2 cellular contexts compared by ENCODE assay signal in the genomic region with DNA sequence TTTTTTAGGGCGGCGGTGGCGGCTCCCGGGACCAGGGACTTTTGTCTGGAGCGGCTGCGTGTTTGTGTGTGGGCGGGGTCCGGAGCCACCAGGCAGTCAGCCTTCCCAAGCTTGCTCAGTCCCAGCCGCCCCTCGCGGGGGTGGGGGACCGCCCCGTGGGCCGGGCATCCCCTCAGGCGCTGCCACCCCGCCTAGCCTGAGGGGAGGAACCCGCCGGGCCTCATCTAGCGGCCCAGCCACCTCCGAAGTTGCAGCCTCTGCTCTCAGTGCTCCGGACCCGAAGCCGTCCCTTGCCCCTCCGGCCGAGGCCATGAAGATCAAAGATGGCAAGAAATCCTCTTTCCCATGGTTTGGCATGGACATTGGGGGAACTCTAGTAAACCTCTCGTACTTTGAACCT.
TF ChIP-seq lines count a peak whose summit lies in the region.

No MANE protein-coding gene starts in this region.

TF ChIP-seq in SK-N-SH, 30 proteins besides CTCF, POLR2A, EP300 and RAD21 (continued from another document):
- TF ChIP-seq, protein P1, sequence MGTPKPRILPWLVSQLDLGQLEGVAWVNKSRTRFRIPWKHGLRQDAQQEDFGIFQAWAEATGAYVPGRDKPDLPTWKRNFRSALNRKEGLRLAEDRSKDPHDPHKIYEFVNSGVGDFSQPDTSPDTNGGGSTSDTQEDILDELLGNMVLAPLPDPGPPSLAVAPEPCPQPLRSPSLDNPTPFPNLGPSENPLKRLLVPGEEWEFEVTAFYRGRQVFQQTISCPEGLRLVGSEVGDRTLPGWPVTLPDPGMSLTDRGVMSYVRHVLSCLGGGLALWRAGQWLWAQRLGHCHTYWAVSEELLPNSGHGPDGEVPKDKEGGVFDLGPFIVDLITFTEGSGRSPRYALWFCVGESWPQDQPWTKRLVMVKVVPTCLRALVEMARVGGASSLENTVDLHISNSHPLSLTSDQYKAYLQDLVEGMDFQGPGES (IDR thresholded peaks at IDR 0.05; ENCODE audit: low read depth, low read length) = no peak
- TF ChIP-seq ZBTB33 (IDR thresholded peaks at IDR 0.05; ENCODE audit: borderline replicate concordance, low read depth) = no peak

TF ChIP-seq in SK-N-SH treated with all-trans-retinoic acid at 6 μM for 48 hours, 23 proteins besides CTCF, POLR2A, EP300 and RAD21 (continued from another document):
- no peak for TF ChIP-seq TCF4 (CRISPR knock-in tag; IDR thresholded peaks at IDR 0.05; ENCODE audit: borderline replicate concordance)
- TF ChIP-seq ESRRG (CRISPR knock-in tag; IDR thresholded peaks at IDR 0.05) = no peak
- TF ChIP-seq ZC3H10 (CRISPR knock-in tag; IDR thresholded peaks at IDR 0.05) = no peak
- no peak for TF ChIP-seq ZNF8 (CRISPR knock-in tag; IDR thresholded peaks at IDR 0.05)
- no peak for TF ChIP-seq GLIS3 (CRISPR knock-in tag; IDR thresholded peaks at IDR 0.05)
- TF ChIP-seq, protein P2, sequence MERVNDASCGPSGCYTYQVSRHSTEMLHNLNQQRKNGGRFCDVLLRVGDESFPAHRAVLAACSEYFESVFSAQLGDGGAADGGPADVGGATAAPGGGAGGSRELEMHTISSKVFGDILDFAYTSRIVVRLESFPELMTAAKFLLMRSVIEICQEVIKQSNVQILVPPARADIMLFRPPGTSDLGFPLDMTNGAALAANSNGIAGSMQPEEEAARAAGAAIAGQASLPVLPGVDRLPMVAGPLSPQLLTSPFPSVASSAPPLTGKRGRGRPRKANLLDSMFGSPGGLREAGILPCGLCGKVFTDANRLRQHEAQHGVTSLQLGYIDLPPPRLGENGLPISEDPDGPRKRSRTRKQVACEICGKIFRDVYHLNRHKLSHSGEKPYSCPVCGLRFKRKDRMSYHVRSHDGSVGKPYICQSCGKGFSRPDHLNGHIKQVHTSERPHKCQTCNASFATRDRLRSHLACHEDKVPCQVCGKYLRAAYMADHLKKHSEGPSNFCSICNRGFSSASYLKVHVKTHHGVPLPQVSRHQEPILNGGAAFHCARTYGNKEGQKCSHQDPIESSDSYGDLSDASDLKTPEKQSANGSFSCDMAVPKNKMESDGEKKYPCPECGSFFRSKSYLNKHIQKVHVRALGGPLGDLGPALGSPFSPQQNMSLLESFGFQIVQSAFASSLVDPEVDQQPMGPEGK (CRISPR knock-in tag; IDR thresholded peaks at IDR 0.05; ENCODE audit: borderline replicate concordance) = no peak
- no peak for TF ChIP-seq ZNF70 (CRISPR knock-in tag; IDR thresholded peaks at IDR 0.05)
- no peak for TF ChIP-seq BACH2 (CRISPR knock-in tag; IDR thresholded peaks at IDR 0.05; ENCODE audit: borderline replicate concordance)
- no peak for TF ChIP-seq TOX (CRISPR knock-in tag; IDR thresholded peaks at IDR 0.05; ENCODE audit: borderline replicate concordance)
TF ChIP-seq in SK-N-SH treated with all-trans-retinoic acid at 6 μM for 48 hours: peak in this region for 0.
